Comparison of ENCODE assay signal across 21 cellular contexts in genomic region chr4:142467086-142467485, GRCh38.
"Had no signal": no experiment of that assay in that cellular context is flagged by ENCODE, and none has a peak within 500 bp of the region (broad histone marks: within the 10 kb centered on the region; RNA-seq: fewer than 3 reads in every experiment).

No MANE protein-coding gene starts in this region.

- H3K4me1 Mint-ChIP-seq: stimulated activated naive CD8-positive, alpha-beta T cell treated with anti-CD3 and anti-CD28 coated beads, Interleukin-15, amount 100 ng/mL, for 72 hours had no signal

- H3K27me3 Mint-ChIP-seq: naive thymus-derived CD8-positive, alpha-beta T cell; stimulated activated naive CD8-positive, alpha-beta T cell treated with anti-CD3 and anti-CD28 coated beads, Interleukin-15, amount 100 ng/mL, for 72 hours; type B pancreatic cell had no signal

- H3K36me3 Mint-ChIP-seq: stimulated activated effector memory CD8-positive, alpha-beta T cell treated with anti-CD3 and anti-CD28 coated beads, Interleukin-12 subunit alpha, Interleukin-12 subunit beta, amount 100 ng/mL, for 72 hours; type B pancreatic cell had no signal

- ATAC-seq: naive thymus-derived CD8-positive, alpha-beta T cell; right cardiac atrium; sciatic nerve; stimulated activated effector memory CD8-positive, alpha-beta T cell treated with anti-CD3 and anti-CD28 coated beads, Interleukin-12 subunit alpha, Interleukin-12 subunit beta, amount 100 ng/mL, for 72 hours; stimulated activated naive CD8-positive, alpha-beta T cell treated with anti-CD3 and anti-CD28 coated beads, Interleukin-15, amount 100 ng/mL, for 72 hours had no signal

- H3K4me3 Mint-ChIP-seq: mesothelial cell of epicardium; naive thymus-derived CD8-positive, alpha-beta T cell; stimulated activated effector memory CD8-positive, alpha-beta T cell treated with anti-CD3 and anti-CD28 coated beads, Interleukin-12 subunit alpha, Interleukin-12 subunit beta, amount 100 ng/mL, for 72 hours; stimulated activated naive CD8-positive, alpha-beta T cell treated with anti-CD3 and anti-CD28 coated beads, Interleukin-15, amount 100 ng/mL, for 72 hours; type B pancreatic cell had no signal

- H3K36me3 ChIP-seq: left ventricle myocardium inferior, ovary, prostate gland, tibial nerve, uterus had no signal

- H3K9me3 ChIP-seq: left ventricle myocardium inferior, ovary, prostate gland, uterus had no signal

- H3K4me1 ChIP-seq: left ventricle myocardium inferior, prostate gland, tibial nerve, uterus had no signal

- DNase-seq: hippocampal formation; islet precursor cell; left ventricle myocardium inferior; mesendoderm; naive thymus-derived CD8-positive, alpha-beta T cell; ovary; retina; right cardiac atrium; stimulated activated CD4-positive, alpha-beta T cell treated with anti-CD3 and anti-CD28 coated beads, Interleukin-4, amount 100 ng/mL, for 24 hours; stimulated activated naive CD4-positive, alpha-beta T cell treated with Interleukin-2 at 50 U/mL for 16 hours; stimulated activated naive CD8-positive, alpha-beta T cell treated with anti-CD3 and anti-CD28 coated beads, Interleukin-15, amount 100 ng/mL, for 72 hours; substantia nigra; uterus had no signal

- H3K4me3 ChIP-seq: left ventricle myocardium inferior, lung, ovary, prostate gland, skin epidermis, tibial nerve, uterus had no signal

- H3K27me3 ChIP-seq: ovary, tibial nerve, uterus had no signal

- H3K27ac Mint-ChIP-seq: mesothelial cell of epicardium; stimulated activated effector memory CD8-positive, alpha-beta T cell treated with anti-CD3 and anti-CD28 coated beads, Interleukin-12 subunit alpha, Interleukin-12 subunit beta, amount 100 ng/mL, for 72 hours; type B pancreatic cell had no signal

- H3K9me3 Mint-ChIP-seq: type B pancreatic cell had no signal

- H3K27ac ChIP-seq: left ventricle myocardium inferior, ovary, prostate gland, skin epidermis, tibial nerve, uterus had no signal
